1 cellular context compared by ENCODE assay signal in the genomic region with DNA sequence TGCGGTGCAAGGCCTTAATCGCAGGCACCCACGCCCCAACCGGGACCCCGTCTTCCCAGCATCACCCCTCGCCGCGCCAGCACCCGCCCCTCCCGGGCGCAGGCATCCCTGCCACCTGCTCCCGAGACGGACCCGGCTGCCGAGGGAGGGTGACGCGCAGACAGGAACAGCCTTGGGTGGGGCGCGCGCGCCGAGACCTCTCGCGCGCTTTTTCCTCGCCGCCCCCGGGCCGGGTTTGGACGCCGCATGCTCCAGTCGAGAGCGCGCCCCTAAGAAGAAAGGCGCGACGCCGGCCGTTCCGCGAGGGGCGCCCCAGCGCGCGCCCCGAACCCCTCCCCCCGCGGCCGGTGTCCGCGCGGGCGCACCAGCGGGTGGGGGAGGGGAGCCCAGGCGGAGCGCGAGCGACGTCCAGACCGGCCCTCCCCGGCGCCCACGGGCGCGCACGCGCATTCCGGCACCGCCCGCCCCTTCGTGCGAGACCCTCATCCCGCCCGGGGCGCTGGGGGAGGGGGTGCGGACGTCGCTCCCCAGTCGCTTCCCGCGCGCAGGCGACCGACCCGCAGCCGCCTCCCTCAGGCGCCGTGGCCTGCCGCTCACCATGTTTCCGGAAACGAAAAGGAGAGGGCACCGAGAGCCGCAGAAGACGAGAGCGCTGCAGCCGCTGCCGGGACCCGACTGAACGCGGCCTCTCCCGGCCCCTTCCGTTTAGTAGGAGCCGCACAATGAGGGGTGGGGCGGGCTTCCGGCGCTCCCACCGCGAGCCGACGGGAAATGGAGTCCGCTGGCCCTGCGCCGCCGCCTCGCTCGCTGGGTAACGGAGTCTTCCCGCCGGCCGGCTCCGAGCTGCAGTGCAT.
A peak's percentile ranks its signal among the peaks of the same experiment; 100 is the strongest.
TF ChIP-seq lines count a peak whose summit lies in the region.

CFL1 (minus strand) TSS at position 681 of the 854 bp plus-strand sequence; CDS start at position 600, 81 bp downstream.

TF ChIP-seq in GM23338, 12 proteins besides CTCF, POLR2A, EP300 and RAD21 (continued from another document):
- no peak for TF ChIP-seq ZNF462 (CRISPR knock-in tag; IDR thresholded peaks at IDR 0.05)
- no peak for TF ChIP-seq ZNF331 (CRISPR knock-in tag; IDR thresholded peaks at IDR 0.05; ENCODE audit: low read depth)
- TF ChIP-seq JUNB (IDR thresholded peaks at IDR 0.05; ENCODE audit: unreplicated experiment), result no peak
- no peak for TF ChIP-seq STAT1 (IDR thresholded peaks at IDR 0.05; ENCODE audit: unreplicated experiment)
- TF ChIP-seq EZH2phosphoT487 (IDR thresholded peaks at IDR 0.05; ENCODE audit: unreplicated experiment), result no peak
- no peak for TF ChIP-seq NANOG (IDR thresholded peaks at IDR 0.05; ENCODE audit: borderline replicate concordance)
- no peak for TF ChIP-seq ZNF114 (CRISPR knock-in tag; IDR thresholded peaks at IDR 0.05)
- peak; percentile 99 for TF ChIP-seq POLR2AphosphoS5 (IDR thresholded peaks at IDR 0.05; ENCODE audit: low read depth)
- TF ChIP-seq, protein P1, sequence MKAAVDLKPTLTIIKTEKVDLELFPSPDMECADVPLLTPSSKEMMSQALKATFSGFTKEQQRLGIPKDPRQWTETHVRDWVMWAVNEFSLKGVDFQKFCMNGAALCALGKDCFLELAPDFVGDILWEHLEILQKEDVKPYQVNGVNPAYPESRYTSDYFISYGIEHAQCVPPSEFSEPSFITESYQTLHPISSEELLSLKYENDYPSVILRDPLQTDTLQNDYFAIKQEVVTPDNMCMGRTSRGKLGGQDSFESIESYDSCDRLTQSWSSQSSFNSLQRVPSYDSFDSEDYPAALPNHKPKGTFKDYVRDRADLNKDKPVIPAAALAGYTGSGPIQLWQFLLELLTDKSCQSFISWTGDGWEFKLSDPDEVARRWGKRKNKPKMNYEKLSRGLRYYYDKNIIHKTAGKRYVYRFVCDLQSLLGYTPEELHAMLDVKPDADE (IDR thresholded peaks at IDR 0.05), result peak; percentile 99
- TF ChIP-seq CREB1 (CRISPR knock-in tag; IDR thresholded peaks at IDR 0.05; ENCODE audit: low read depth), result no peak; the same call in 1 of the 2 replicates
